11 cellular contexts compared by ENCODE assay signal in genomic region chr15:82535566-82536408, GRCh38. TPM values are rescaled to one million over a fixed set of nuclear protein-coding genes. Genes with fewer than 3 reads are reported as not detected.
A peak's percentile ranks its signal among the peaks of the same experiment; 100 is the strongest.
DNase-seq lines count a peak whose midpoint lies in the region; ATAC-seq and TF ChIP-seq lines count a peak whose summit lies in the region.
"Had no signal": no experiment of that assay in that cellular context is flagged by ENCODE, and none has a peak within 500 bp of the region (broad histone marks: within the 10 kb centered on the region; RNA-seq: fewer than 3 reads in every experiment).

No MANE protein-coding gene starts in this region.

- CTCF ChIA-PET in activated CD8-positive, alpha-beta T cell treated with anti-CD3 and anti-CD28 coated beads, Interleukin-2, amount 10 ng/mL, durations not matched to agents 7 days and 5 days (lab: Charles Lee): no interaction called here

- POLR2A ChIA-PET in activated CD8-positive, alpha-beta T cell treated with anti-CD3 and anti-CD28 coated beads, Interleukin-2, amount 10 ng/mL, durations not matched to agents 7 days and 5 days (lab: Charles Lee): interaction anchor here (0.6 kb wide), 1 partner anchor 592 kb away, joined by 3 read pairs; no protein-coding TSS in a partner anchor

- no peaks in the 10 kb centered on the region for H3K9me3 Mint-ChIP-seq in activated CD8-positive, alpha-beta T cell treated with anti-CD3 and anti-CD28 coated beads, Interleukin-2, amount 10 ng/mL, durations not matched to agents 7 days and 5 days (ENCODE audit: insufficient read depth)
- no peaks in the 10 kb centered on the region for H3K9me3 Mint-ChIP-seq in nephron

- peaks cover 39% of the 10 kb centered on the region for H3K4me1 Mint-ChIP-seq in activated CD8-positive, alpha-beta T cell treated with anti-CD3 and anti-CD28 coated beads, Interleukin-2, amount 10 ng/mL, durations not matched to agents 7 days and 5 days (ENCODE audit: low read depth)
- H3K4me1 Mint-ChIP-seq in nephron: peaks cover 32% of the 10 kb centered on the region

- no peak for TF ChIP-seq CTCF in nephron (IDR thresholded peaks at IDR 0.05; ENCODE audit: unreplicated experiment in 3 of 3)

- peak overlapping the region; percentile 52 for H3K27ac Mint-ChIP-seq in activated CD8-positive, alpha-beta T cell treated with anti-CD3 and anti-CD28 coated beads, Interleukin-2, amount 10 ng/mL, durations not matched to agents 7 days and 5 days
- H3K27ac Mint-ChIP-seq in nephron: peak overlapping the region; percentile 25 to 55 (median 33)

- H3K36me3 Mint-ChIP-seq in activated CD8-positive, alpha-beta T cell treated with anti-CD3 and anti-CD28 coated beads, Interleukin-2, amount 10 ng/mL, durations not matched to agents 7 days and 5 days (ENCODE audit: low read depth): peaks cover 66% of the 10 kb centered on the region
- peaks cover 48% of the 10 kb centered on the region for H3K36me3 Mint-ChIP-seq in nephron (ENCODE audit: low read depth)

- DNase-seq in ELR (ENCODE audit: low read depth) (peak; percentile 18), HT-29 (ENCODE audit: low spot score) (peak; percentile 29), NCI-H2029 (lab: John Stamatoyannopoulos, UW) (no peak), globus pallidus (ENCODE audit: low spot score) (no peak), cortex of kidney (lab: John Stamatoyannopoulos, UW) (no peak)
- peak; percentile 18 for DNase-seq in activated CD8-positive, alpha-beta T cell treated with anti-CD3 and anti-CD28 coated beads, Interleukin-2, amount 10 ng/mL, durations not matched to agents 7 days and 5 days
- DNase-seq: DMS79 treated with DMSO at 0.1 percent for 48 hours, T-helper 2 cell, thyroid gland had no signal

- no peaks in the 10 kb centered on the region for H3K27me3 Mint-ChIP-seq in activated CD8-positive, alpha-beta T cell treated with anti-CD3 and anti-CD28 coated beads, Interleukin-2, amount 10 ng/mL, durations not matched to agents 7 days and 5 days (ENCODE audit: low read depth)
- no peaks in the 10 kb centered on the region for H3K27me3 Mint-ChIP-seq in nephron (ENCODE audit: low read depth)

- ATAC-seq in activated CD8-positive, alpha-beta T cell treated with anti-CD3 and anti-CD28 coated beads, Interleukin-2, amount 10 ng/mL, durations not matched to agents 7 days and 5 days: no peak
- no peak for ATAC-seq in GM18873 (IDR thresholded peaks at IDR 0.05; ENCODE audit: low FRiP score, unreplicated experiment)

- no peak overlapping the region for H3K4me3 Mint-ChIP-seq in activated CD8-positive, alpha-beta T cell treated with anti-CD3 and anti-CD28 coated beads, Interleukin-2, amount 10 ng/mL, durations not matched to agents 7 days and 5 days
- peak overlapping the region; percentile 6 to 59 (median 26) for H3K4me3 Mint-ChIP-seq in nephron

RNA-seq across cellular contexts. Expression of gene RPS17, which starts 4.5 kb away (rescaled TPM):
- total RNA-seq in HT-29 (2014; rRNA removed; shearing (Covaris generic)): 3,753 and 4,531 TPM in 2 replicates
- 1,000 to 10,000 TPM; 1,755 to 1,800 TPM for total RNA-seq in activated CD8-positive, alpha-beta T cell treated with anti-CD3 and anti-CD28 coated beads, Interleukin-2, amount 10 ng/mL, durations not matched to agents 7 days and 5 days

Comparison
In these comparisons a context has a peak if more than half of its experiments do, and no peak if none do; other contexts are left out.
1. DNase-seq: peak in ELR (single experiment), HT-29 (single experiment) and activated CD8-positive, alpha-beta T cell treated with anti-CD3 and anti-CD28 coated beads, Interleukin-2, amount 10 ng/mL, durations not matched to agents 7 days and 5 days (single experiment); none in NCI-H2029 (single experiment), globus pallidus (single experiment) and cortex of kidney (single experiment).